ENCODE assay signal across 26 cellular contexts in genomic region chr15:45867281-45867680, GRCh38.
"Had no signal": no experiment of that assay in that cellular context is flagged by ENCODE, and none has a peak within 500 bp of the region (broad histone marks: within the 10 kb centered on the region; RNA-seq: fewer than 3 reads in every experiment).

No MANE protein-coding gene starts in this region.

- H3K4me2 ChIP-seq: smooth muscle cell had no signal

- H3K27me3 Mint-ChIP-seq: natural killer cell treated with Interleukin-12 subunit alpha and Interleukin-12 subunit beta and Interleukin-15 and Interleukin-18, amount 100 ng/mL, for 72 hours; progenitor cell of endocrine pancreas; stimulated activated memory B cell treated with anti-CD40 and anti-IgM and Interleukin-4, amounts not matched to agents 10 μg/mL and 1 μg/mL and 100 μg/mL, for 72 hours had no signal

- H3K27ac Mint-ChIP-seq: immature natural killer cell; memory B cell; naive thymus-derived CD4-positive, alpha-beta T cell; natural killer cell treated with Interleukin-12 subunit alpha and Interleukin-12 subunit beta and Interleukin-15 and Interleukin-18, amount 100 ng/mL, for 72 hours; progenitor cell of endocrine pancreas; stimulated activated memory B cell treated with anti-CD40 and anti-IgM and Interleukin-4, amounts not matched to agents 10 μg/mL and 1 μg/mL and 100 μg/mL, for 72 hours had no signal

- ATAC-seq: mucosa of descending colon; naive thymus-derived CD4-positive, alpha-beta T cell; natural killer cell treated with Interleukin-12 subunit alpha and Interleukin-12 subunit beta and Interleukin-15 and Interleukin-18, amount 100 ng/mL, for 72 hours; right lobe of liver; stimulated activated memory B cell treated with anti-CD40 and anti-IgM and Interleukin-4, amounts not matched to agents 10 μg/mL and 1 μg/mL and 100 μg/mL, for 72 hours; stimulated activated naive CD8-positive, alpha-beta T cell treated with anti-CD3 and anti-CD28 coated beads, Interleukin-15, Interleukin-2, amounts not matched to agents 100 U/mL and 50 U/mL, for 24 hours had no signal

- H3K4me1 ChIP-seq: left ventricle myocardium inferior, right atrium auricular region, right lobe of liver, stomach, testis, thyroid gland, transverse colon, upper lobe of left lung, vagina had no signal

- H3K4me3 Mint-ChIP-seq: immature natural killer cell; memory B cell; naive thymus-derived CD4-positive, alpha-beta T cell; natural killer cell treated with Interleukin-12 subunit alpha and Interleukin-12 subunit beta and Interleukin-15 and Interleukin-18, amount 100 ng/mL, for 72 hours; stimulated activated memory B cell treated with anti-CD40 and anti-IgM and Interleukin-4, amounts not matched to agents 10 μg/mL and 1 μg/mL and 100 μg/mL, for 72 hours had no signal

- H3K27ac ChIP-seq: left ventricle myocardium inferior, ovary, right atrium auricular region, right lobe of liver, stomach, testis, thyroid gland, transverse colon, upper lobe of left lung, vagina had no signal

- DNase-seq: immature natural killer cell; left ventricle myocardium inferior; midbrain; mucosa of descending colon; naive thymus-derived CD4-positive, alpha-beta T cell; ovary; right lobe of liver; stimulated activated CD4-positive, alpha-beta T cell treated with anti-CD3 and anti-CD28 coated beads, Interleukin-1b, Interleukin-23, amount 100 ng/mL, for 48 hours; stimulated activated CD4-positive, alpha-beta T cell treated with anti-CD3 and anti-CD28 coated beads, Interleukin-2, amount 100 ng/mL, for 48 hours; stimulated activated CD4-positive, alpha-beta T cell treated with anti-CD3 and anti-CD28 coated beads, Interleukin-4, amount 100 ng/mL, for 4 hours; stimulated activated CD8-positive, alpha-beta memory T cell treated with anti-CD3 and anti-CD28 coated beads, Interleukin-4, amount 100 ng/mL, for 48 hours; stimulated activated naive CD8-positive, alpha-beta T cell treated with anti-CD3 and anti-CD28 coated beads, Interleukin-15, Interleukin-2, amounts not matched to agents 100 U/mL and 50 U/mL, for 24 hours; stomach; thyroid gland; transverse colon; upper lobe of left lung had no signal

- H3K4me3 ChIP-seq: left ventricle myocardium inferior, lung, mucosa of descending colon, ovary, right atrium auricular region, right lobe of liver, smooth muscle cell, stomach, testis, thyroid gland, transverse colon, upper lobe of left lung, vagina had no signal

- H3K4me1 Mint-ChIP-seq: immature natural killer cell; memory B cell; naive thymus-derived CD4-positive, alpha-beta T cell; stimulated activated memory B cell treated with anti-CD40 and anti-IgM and Interleukin-4, amounts not matched to agents 10 μg/mL and 1 μg/mL and 100 μg/mL, for 72 hours had no signal

- H3K36me3 Mint-ChIP-seq: immature natural killer cell; memory B cell; naive thymus-derived CD4-positive, alpha-beta T cell; natural killer cell treated with Interleukin-12 subunit alpha and Interleukin-12 subunit beta and Interleukin-15 and Interleukin-18, amount 100 ng/mL, for 72 hours; stimulated activated memory B cell treated with anti-CD40 and anti-IgM and Interleukin-4, amounts not matched to agents 10 μg/mL and 1 μg/mL and 100 μg/mL, for 72 hours had no signal

- FAIRE-seq: islet of Langerhans had no signal

- H3K36me3 ChIP-seq: left ventricle myocardium inferior, ovary, right atrium auricular region, right lobe of liver, stomach, thyroid gland, transverse colon, upper lobe of left lung, vagina had no signal

- H3K9me3 Mint-ChIP-seq: stimulated activated memory B cell treated with anti-CD40 and anti-IgM and Interleukin-4, amounts not matched to agents 10 μg/mL and 1 μg/mL and 100 μg/mL, for 72 hours had no signal

- H3K27me3 ChIP-seq: ovary, right atrium auricular region, right lobe of liver, stomach, testis, thyroid gland, transverse colon, upper lobe of left lung, vagina had no signal

- H3K9me3 ChIP-seq: mucosa of descending colon, ovary, right lobe of liver, stomach, testis, thyroid gland, transverse colon, upper lobe of left lung, vagina had no signal
